In genomic region chr12:66234722-66235625, GRCh38 we compare ENCODE assay signal across 1 cellular context.
TF ChIP-seq lines count a peak whose summit lies in the region.

No MANE protein-coding gene starts in this region.

TF ChIP-seq in HEK293, 187 proteins besides CTCF, POLR2A, EP300 and RAD21 (continued from another document):
- TF ChIP-seq ZNF335 (tag by site-specific recombination; conservative IDR thresholded peaks at IDR 0.05): peak; percentile 45; the same call in 1 of the 2 replicates
- 0 out of 2 replicates have a peak, but pooled peaks have one; percentile 17 for TF ChIP-seq PBX3 (CRISPR knock-in tag; IDR thresholded peaks at IDR 0.05)
